Comparison of ENCODE assay signal across 34 cellular contexts in genomic region chr15:69934607-69935006, GRCh38.
"Had no signal": no experiment of that assay in that cellular context is flagged by ENCODE, and none has a peak within 500 bp of the region (broad histone marks: within the 10 kb centered on the region; RNA-seq: fewer than 3 reads in every experiment).

No MANE protein-coding gene starts in this region.

- H3K4me1 ChIP-seq: adrenal gland, body of pancreas, breast epithelium had no signal

- DNase-seq: activated CD4-positive, alpha-beta T cell treated with anti-CD3 and anti-CD28 coated beads for 1 hour; activated CD4-positive, alpha-beta T cell treated with anti-CD3 and anti-CD28 coated beads for 48 hours; activated CD4-positive, alpha-beta T cell treated with anti-CD3 and anti-CD28 coated beads, Interleukin-2, amount 50 U/mL, for 48 hours; activated CD4-positive, CD25-positive, alpha-beta regulatory T cell; activated CD8-positive, alpha-beta T cell treated with anti-CD3 and anti-CD28 coated beads, Interleukin-2, amount 10 ng/mL, durations not matched to agents 7 days and 5 days; activated gamma-delta T cell treated with Interleukin-2 at 50 U/mL for 16 hours; activated naive CD4-positive, alpha-beta T cell treated with anti-CD3 and anti-CD28 coated beads for 36 hours; activated T-cell treated with anti-CD3 and anti-CD28 coated beads, Interleukin-2, amount 50 U/mL, for 24 hours; adrenal gland; body of pancreas; caudate nucleus; cerebellar nuclear complex; Karpas-422; KBM-7; NCI-H1105 treated with DMSO at 0.1 percent for 48 hours; NCI-H1436; NCI-H1694; NCI-H1930; NCI-H345; NCI-H524 treated with DMSO at 0.1 percent for 48 hours; PC-9; Right ventricle myocardium superior; SW 1271; T-helper 1 cell; T-helper 2 cell; T-helper 9 cell; WERI-Rb-1 had no signal

- ATAC-seq: activated CD8-positive, alpha-beta T cell treated with anti-CD3 and anti-CD28 coated beads, Interleukin-2, amount 10 ng/mL, durations not matched to agents 7 days and 5 days; activated naive CD4-positive, alpha-beta T cell treated with anti-CD3 and anti-CD28 coated beads, Interleukin-2, amount 50 U/mL, for 72 hours; body of pancreas had no signal

- H3K27ac ChIP-seq: adrenal gland, body of pancreas, breast epithelium, PC-9, RWPE1, WERI-Rb-1 had no signal

- H3K4me3 Mint-ChIP-seq: activated CD8-positive, alpha-beta T cell treated with anti-CD3 and anti-CD28 coated beads, Interleukin-2, amount 10 ng/mL, durations not matched to agents 7 days and 5 days; activated naive CD4-positive, alpha-beta T cell treated with anti-CD3 and anti-CD28 coated beads for 36 hours; activated T-cell treated with anti-CD3 and anti-CD28 coated beads, Interleukin-2, amount 50 U/mL, for 24 hours; activated T-helper 1 cell treated with anti-CD3 and anti-CD28 coated beads, Interleukin-12 subunit alpha, Interleukin-12 subunit beta, Interleukin-2, Interleukin-4 antibody, amounts not matched to agents 30 ng/mL and 10 ng/mL and 1 ng/mL, durations not matched to agents 14 hours and 24 hours and 36 hours; IgD-negative memory B cell had no signal

- H3K4me3 ChIP-seq: adrenal gland, body of pancreas, breast epithelium, PC-9 had no signal

- H3K27me3 ChIP-seq: adrenal gland, body of pancreas, breast epithelium had no signal

- FAIRE-seq: astrocyte, RCC 7860 had no signal

- H3K9me3 Mint-ChIP-seq: activated T-cell treated with anti-CD3 and anti-CD28 coated beads, Interleukin-2, amount 50 U/mL, for 24 hours; activated T-helper 1 cell treated with anti-CD3 and anti-CD28 coated beads, Interleukin-12 subunit alpha, Interleukin-12 subunit beta, Interleukin-2, Interleukin-4 antibody, amounts not matched to agents 30 ng/mL and 10 ng/mL and 1 ng/mL, durations not matched to agents 14 hours and 24 hours and 36 hours had no signal

- H3K36me3 ChIP-seq: adrenal gland, breast epithelium, WERI-Rb-1 had no signal

- H3K36me3 Mint-ChIP-seq: activated naive CD4-positive, alpha-beta T cell treated with anti-CD3 and anti-CD28 coated beads, Interleukin-2, amount 50 U/mL, for 72 hours had no signal

- H3K27ac Mint-ChIP-seq: activated CD8-positive, alpha-beta T cell treated with anti-CD3 and anti-CD28 coated beads, Interleukin-2, amount 10 ng/mL, durations not matched to agents 7 days and 5 days; activated naive CD4-positive, alpha-beta T cell treated with anti-CD3 and anti-CD28 coated beads for 36 hours; activated naive CD4-positive, alpha-beta T cell treated with anti-CD3 and anti-CD28 coated beads, Interleukin-2, amount 50 U/mL, for 72 hours; activated T-cell treated with anti-CD3 and anti-CD28 coated beads, Interleukin-2, amount 50 U/mL, for 24 hours; activated T-helper 1 cell treated with anti-CD3 and anti-CD28 coated beads, Interleukin-12 subunit alpha, Interleukin-12 subunit beta, Interleukin-2, Interleukin-4 antibody, amounts not matched to agents 30 ng/mL and 10 ng/mL and 1 ng/mL, durations not matched to agents 14 hours and 24 hours and 36 hours; IgD-negative memory B cell had no signal
